In genomic region chr1:70205437-70206118, GRCh38 we compare ENCODE assay signal across 8 cellular contexts. TPM values are rescaled to one million over a fixed set of nuclear protein-coding genes. Genes with fewer than 3 reads are reported as not detected.
DNase-seq lines count a peak whose midpoint lies in the region; ATAC-seq and FAIRE-seq lines count a peak whose summit lies in the region.

TSS of gene LRRC40 (minus strand) at chr1:70205579. CDS start at chr1:70205540, 39 bp downstream.

- H3K36me3 Mint-ChIP-seq in activated CD8-positive, alpha-beta memory T cell treated with anti-CD3 and anti-CD28 coated beads, Interleukin-2, amount 10 ng/mL, durations not matched to agents 7 days and 5 days = peaks cover 10% of the 10 kb centered on the region

- H3K9me3 Mint-ChIP-seq in activated CD8-positive, alpha-beta memory T cell treated with anti-CD3 and anti-CD28 coated beads, Interleukin-2, amount 10 ng/mL, durations not matched to agents 7 days and 5 days (ENCODE audit: low read depth) = no peaks in the 10 kb centered on the region

- H3K18ac ChIP-seq in mesenchymal stem cell (ENCODE audit: low read depth in 1 of 2, low read length in 2 of 2) = peak within 1 kb of the TSS; percentile 81 to 90

- peak within 1 kb of the TSS; percentile 91 for H3K4me3 Mint-ChIP-seq in activated CD8-positive, alpha-beta memory T cell treated with anti-CD3 and anti-CD28 coated beads, Interleukin-2, amount 10 ng/mL, durations not matched to agents 7 days and 5 days

- peak within 1 kb of the TSS; percentile 2 to 60 for H3K4ac ChIP-seq in mesenchymal stem cell (ENCODE audit: low read depth in 1 of 2, low read length in 2 of 2)

- H2AFZ ChIP-seq in mesenchymal stem cell (ENCODE audit: low read depth, low read length) = peak within 1 kb of the TSS; percentile 43

- peak within 1 kb of the TSS; percentile 100 for H3K27ac Mint-ChIP-seq in activated CD8-positive, alpha-beta memory T cell treated with anti-CD3 and anti-CD28 coated beads, Interleukin-2, amount 10 ng/mL, durations not matched to agents 7 days and 5 days

- peak within 1 kb of the TSS; percentile 75 for H3K4me2 ChIP-seq in mesenchymal stem cell (ENCODE audit: low read length, poor library complexity, severe bottlenecking)

- CTCF ChIA-PET in activated CD8-positive, alpha-beta memory T cell treated with anti-CD3 and anti-CD28 coated beads, Interleukin-2, amount 10 ng/mL, durations not matched to agents 7 days and 5 days (lab: Charles Lee) = interaction anchor here (1.0 to 2.1 kb wide), 4 partner anchors 16 to 876 kb away, joined by 3 to 18 read pairs (median 5); partner anchors contain the start of genes SRSF11 and ZRANB2

- no peaks in the 10 kb centered on the region for H3K27me3 Mint-ChIP-seq in activated CD8-positive, alpha-beta memory T cell treated with anti-CD3 and anti-CD28 coated beads, Interleukin-2, amount 10 ng/mL, durations not matched to agents 7 days and 5 days

- H3K4me1 ChIP-seq in endocrine pancreas (ENCODE audit: control insufficient read depth, insufficient read depth, low read length) (peaks cover 25% of the 10 kb centered on the region), mesenchymal stem cell (ENCODE audit: control insufficient read depth, insufficient read depth, low read depth, low read length) (peaks cover 9% of the 10 kb centered on the region)

- peak within 1 kb of the TSS; percentile 82 for H3K27ac ChIP-seq in mesenchymal stem cell (ENCODE audit: low read length, poor library complexity, severe bottlenecking)

- no peak within 1 kb of the TSS for H2AK5ac ChIP-seq in mesenchymal stem cell (ENCODE audit: low read length, severe bottlenecking)

- H3K79me1 ChIP-seq in mesenchymal stem cell (replicated peaks; ENCODE audit: low read length, poor library complexity, severe bottlenecking) = peaks cover 2% of the 10 kb centered on the region

- H3K14ac ChIP-seq in mesenchymal stem cell (ENCODE audit: low read length in 2 of 2) = no peak within 1 kb of the TSS

- peak; percentile 84 for ATAC-seq in GM21367 (IDR thresholded peaks at IDR 0.05; ENCODE audit: unreplicated experiment)
- peak; percentile 98 for ATAC-seq in activated CD8-positive, alpha-beta memory T cell treated with anti-CD3 and anti-CD28 coated beads, Interleukin-2, amount 10 ng/mL, durations not matched to agents 7 days and 5 days

- peak within 1 kb of the TSS; percentile 95 for H3K9ac ChIP-seq in endocrine pancreas (ENCODE audit: control insufficient read depth, insufficient read depth, low read length)
- H3K9ac ChIP-seq in mesenchymal stem cell (ENCODE audit: low read length) = peak within 1 kb of the TSS; percentile 99

- H3K4me1 Mint-ChIP-seq in activated CD8-positive, alpha-beta memory T cell treated with anti-CD3 and anti-CD28 coated beads, Interleukin-2, amount 10 ng/mL, durations not matched to agents 7 days and 5 days = peaks cover 63% of the 10 kb centered on the region

- WGBS in mesenchymal stem cell = under 1% methylated on average over 40 of the region's 46 CpGs

- H4K91ac ChIP-seq in mesenchymal stem cell (ENCODE audit: low read length) = peak within 1 kb of the TSS; percentile 53

- H3K4me3 ChIP-seq in endocrine pancreas (ENCODE audit: control insufficient read depth, insufficient read depth, low read length) = peak within 1 kb of the TSS; percentile 99
- peak within 1 kb of the TSS; percentile 87 to 99 for H3K4me3 ChIP-seq in mesenchymal stem cell (ENCODE audit: insufficient read depth in 1 of 2, low read depth in 1 of 2, low read length in 2 of 2)

- peak; percentile 76 for DNase-seq in COLO829 (ENCODE audit: low spot score)
- DNase-seq in HTR-8/SVneo (ENCODE audit: insufficient read length, low spot score) = peak; percentile 86
- DNase-seq in NOMO-1 treated with dmso at 0.1 percent for 144 hours (lab: John Stamatoyannopoulos, UW; ENCODE audit: unreplicated experiment) = peak; percentile 88
- peak; percentile 98 for DNase-seq in activated CD8-positive, alpha-beta memory T cell treated with anti-CD3 and anti-CD28 coated beads, Interleukin-2, amount 10 ng/mL, durations not matched to agents 7 days and 5 days
- peak; percentile 97 for DNase-seq in mesenchymal stem cell
- DNase-seq in stimulated activated CD8-positive, alpha-beta memory T cell treated with anti-CD3 and anti-CD28 coated beads, Interleukin-12 subunit alpha, Interleukin-12 subunit beta, amount 100 ng/mL, for 4 hours (ENCODE audit: low read depth) = peak; percentile 94

- H3K9me3 ChIP-seq in endocrine pancreas (ENCODE audit: control insufficient read depth, low read length) (no peaks in the 10 kb centered on the region), mesenchymal stem cell (ENCODE audit: control insufficient read depth, low read length) (no peaks in the 10 kb centered on the region)

- peak within 1 kb of the TSS; percentile 95 for H4K8ac ChIP-seq in mesenchymal stem cell (ENCODE audit: low read length)

- H3K27me3 ChIP-seq in endocrine pancreas (ENCODE audit: control insufficient read depth, insufficient read depth, low read length) (no peaks in the 10 kb centered on the region), mesenchymal stem cell (ENCODE audit: control insufficient read depth in 1 of 2, insufficient read depth in 1 of 2, low read length in 2 of 2) (no peaks in the 10 kb centered on the region)

- no peak for FAIRE-seq in HTR-8/SVneo (lab: Jason Lieb, UNC)

- no peak within 1 kb of the TSS for H3K23ac ChIP-seq in mesenchymal stem cell (ENCODE audit: low read length in 2 of 2)

- H2BK12ac ChIP-seq in mesenchymal stem cell (ENCODE audit: low read length in 2 of 2) = no peak within 1 kb of the TSS

- no peaks in the 10 kb centered on the region for H3K36me3 ChIP-seq in endocrine pancreas (ENCODE audit: control insufficient read depth, insufficient read depth, low read length)
- H3K36me3 ChIP-seq in mesenchymal stem cell (ENCODE audit: control insufficient read depth in 1 of 2, insufficient read depth in 2 of 2, low read depth in 1 of 2, low read length in 2 of 2) = peaks cover 10 to 22% of the 10 kb centered on the region in 2 experiments

- H2BK15ac ChIP-seq in mesenchymal stem cell (ENCODE audit: low read depth, poor library complexity, severe bottlenecking) = no peak within 1 kb of the TSS

- H2BK120ac ChIP-seq in mesenchymal stem cell (ENCODE audit: low read depth, low read length) = no peak within 1 kb of the TSS

- peak within 1 kb of the TSS; percentile 63 for H2BK5ac ChIP-seq in mesenchymal stem cell (ENCODE audit: low read depth, low read length, poor library complexity, severe bottlenecking)

RNA-seq across cellular contexts. Expression of gene LRRC40, which starts in this region (rescaled TPM):
- 10 to 100 TPM; 17.9 to 20.9 TPM for total RNA-seq in activated CD8-positive, alpha-beta memory T cell treated with anti-CD3 and anti-CD28 coated beads, Interleukin-2, amount 10 ng/mL, durations not matched to agents 7 days and 5 days
- 14.1 TPM for polyA plus RNA-seq in mesenchymal stem cell (2013, experiment 1 of 2)
- 15.9 TPM for polyA plus RNA-seq in mesenchymal stem cell (2013, experiment 2 of 2)

Comparison
In these comparisons a context has a peak if more than half of its experiments do, and no peak if none do; other contexts are left out.
1. Peak in every context shown above with its lines: DNase-seq, ATAC-seq, H3K4me3 ChIP-seq and H3K27ac ChIP-seq.